ENCODE assay signal across 10 cellular contexts in genomic region chr2:38074047-38074774, GRCh38. TPM values are rescaled to one million over a fixed set of nuclear protein-coding genes. Genes with fewer than 3 reads are reported as not detected.
DNase-seq lines count a peak whose midpoint lies in the region; ATAC-seq and TF ChIP-seq lines count a peak whose summit lies in the region.
"Had no signal": no experiment of that assay in that cellular context is flagged by ENCODE, and none has a peak within 500 bp of the region (broad histone marks: within the 10 kb centered on the region; RNA-seq: fewer than 3 reads in every experiment).

No MANE protein-coding gene starts in this region.

- peaks cover 4% of the 10 kb centered on the region for H3K27me3 ChIP-seq in mesendoderm (ENCODE audit: insufficient read depth, low read length, poor library complexity)
- peaks cover 57% of the 10 kb centered on the region for H3K27me3 ChIP-seq in transverse colon

- H3K9ac ChIP-seq in mesendoderm (ENCODE audit: low read length): peak overlapping the region; percentile 73

- H3K4ac ChIP-seq in mesendoderm (ENCODE audit: low read depth, low read length): no peak overlapping the region

- H3K4me1 ChIP-seq in mesendoderm (ENCODE audit: control insufficient read depth, low read depth, low read length): peaks cover 12% of the 10 kb centered on the region
- H3K4me1 ChIP-seq in transverse colon: peaks cover 0 to 41% (median 27%) of the 10 kb centered on the region in 4 donors

- no peak overlapping the region for H2BK120ac ChIP-seq in mesendoderm (ENCODE audit: low read depth, low read length)

- no peaks in the 10 kb centered on the region for H3K79me1 ChIP-seq in mesendoderm (ENCODE audit: low read length)

- no peaks in the 10 kb centered on the region for H3K9me3 Mint-ChIP-seq in activated T-cell treated with anti-CD3 and anti-CD28 coated beads, Interleukin-2, amount 50 U/mL, for 24 hours

- peak overlapping the region; percentile 85 for H3K56ac ChIP-seq in mesendoderm (ENCODE audit: low read length)

- ATAC-seq in GM18498 (IDR thresholded peaks at IDR 0.05; ENCODE audit: unreplicated experiment): no peak
- ATAC-seq: HCT116 had no signal

- intact Hi-C loops in transverse colon (cut with DNase I; ENCODE audit: low total_unique reads): loop anchor here (10.0 kb wide), 1 partner anchor 201 kb away; no protein-coding TSS in a partner anchor

- no peak overlapping the region for H2AK5ac ChIP-seq in mesendoderm (ENCODE audit: low read length)

- peaks cover 39% of the 10 kb centered on the region for H3K4me1 Mint-ChIP-seq in activated T-cell treated with anti-CD3 and anti-CD28 coated beads, Interleukin-2, amount 50 U/mL, for 24 hours (ENCODE audit: low read depth)

- H3K36me3 ChIP-seq in mesendoderm (ENCODE audit: control insufficient read depth, insufficient read depth, low read length) (no peaks in the 10 kb centered on the region), transverse colon (no peaks in the 10 kb centered on the region)

- H3K27ac Mint-ChIP-seq in activated T-cell treated with anti-CD3 and anti-CD28 coated beads, Interleukin-2, amount 50 U/mL, for 24 hours: peak overlapping the region; percentile 60

- peak overlapping the region; percentile 59 for H3K23ac ChIP-seq in mesendoderm (ENCODE audit: low read length)

- H4K8ac ChIP-seq in mesendoderm (ENCODE audit: low read depth, low read length): no peak overlapping the region

- H3K27me3 Mint-ChIP-seq in activated T-cell treated with anti-CD3 and anti-CD28 coated beads, Interleukin-2, amount 50 U/mL, for 24 hours: peaks cover 60% of the 10 kb centered on the region

- H3K4me2 ChIP-seq in mesendoderm (ENCODE audit: low read length): peak overlapping the region; percentile 87

- no peak for TF ChIP-seq EP300 in transverse colon (IDR thresholded peaks at IDR 0.05; ENCODE audit: low read depth)

- H3K27ac ChIP-seq in coronary artery (peak overlapping the region in 1 of 2 donors; percentile 85), mesendoderm (ENCODE audit: low read depth, low read length) (no peak overlapping the region), transverse colon (peak overlapping the region in 1 of 4 donors; percentile 11)
- H3K27ac ChIP-seq: C4-2B had no signal

- no peak overlapping the region for H4K5ac ChIP-seq in mesendoderm (ENCODE audit: low read length)

- peak; percentile 51 for DNase-seq in activated T-cell treated with anti-CD3 and anti-CD28 coated beads, Interleukin-2, amount 50 U/mL, for 24 hours
- DNase-seq in activated T-cell treated with anti-CD3 and anti-CD28 coated beads for 4 hours (no peak), coronary artery (ENCODE audit: low spot score) (no peak), mesendoderm (peak; percentile 62), transverse colon (no peak), RKO (ENCODE audit: low spot score) (no peak)
- DNase-seq in stimulated activated CD4-positive, alpha-beta T cell treated with anti-CD3 and anti-CD28 coated beads, Interleukin-4, amount 100 ng/mL, for 24 hours: no peak

- no peak overlapping the region for H2BK5ac ChIP-seq in mesendoderm (ENCODE audit: low read length)

- no peak overlapping the region for H2BK15ac ChIP-seq in mesendoderm (replicated peaks; ENCODE audit: low read depth)

- H3K4me3 Mint-ChIP-seq in activated T-cell treated with anti-CD3 and anti-CD28 coated beads, Interleukin-2, amount 50 U/mL, for 24 hours: peak overlapping the region; percentile 80

- in situ Hi-C loops in transverse colon (cut with MboI; ENCODE audit: low pct_ligation_motif_present in 1 of 4, low pct_unique_long_range_greater_than_20kb in 1 of 4, low sequenced_read_pairs in 3 of 4): no loop called here

- TF ChIP-seq CTCF in coronary artery (IDR thresholded peaks at IDR 0.05) (no peak), transverse colon (IDR thresholded peaks at IDR 0.05) (no peak)

- H3K18ac ChIP-seq in mesendoderm (ENCODE audit: low read length): no peak overlapping the region

- H3K4me3 ChIP-seq in coronary artery (peak overlapping the region; percentile 73), mesendoderm (ENCODE audit: low read length) (peak overlapping the region; percentile 39), transverse colon (peak overlapping the region in 3 of 4 donors; percentile 5 to 66 (median 44))

- TF ChIP-seq POLR2A in transverse colon (IDR thresholded peaks at IDR 0.05): no peak

- no peaks in the 10 kb centered on the region for H3K79me2 ChIP-seq in mesendoderm (ENCODE audit: control insufficient read depth, insufficient read depth, low read length)

- peaks cover 22% of the 10 kb centered on the region for H3K36me3 Mint-ChIP-seq in activated T-cell treated with anti-CD3 and anti-CD28 coated beads, Interleukin-2, amount 50 U/mL, for 24 hours (ENCODE audit: low read depth)

- WGBS in mesendoderm (ENCODE audit: extremely low coverage, insufficient coverage, low lambda C conversion rate): no CpG with 5 or more reads among the region's 60 CpGs
- WGBS in transverse colon (ENCODE audit: low coverage in 1 of 2), 2 donors: 40 to 41% methylated on average over 2 to 60 of the region's 60 CpGs

- no peaks in the 10 kb centered on the region for H3K9me3 ChIP-seq in transverse colon

RNA-seq across cellular contexts. Expression of gene CYP1B1, which starts 1.7 kb away (rescaled TPM):
- 35.6 TPM for polyA plus RNA-seq in mesendoderm (2013, experiment 1 of 2)
- 35.0 TPM for polyA plus RNA-seq in mesendoderm (2013, experiment 2 of 2)
- 1 to 10 TPM; 2.0 to 9.6 (median 5.5) TPM for total RNA-seq in transverse colon

Comparison
In these comparisons a context has a peak if more than half of its experiments do, and no peak if none do; other contexts are left out.
1. DNase-seq: peak in activated T-cell treated with anti-CD3 and anti-CD28 coated beads, Interleukin-2, amount 50 U/mL, for 24 hours (single experiment) and mesendoderm (single experiment); none in activated T-cell treated with anti-CD3 and anti-CD28 coated beads for 4 hours (single experiment), coronary artery (single experiment), transverse colon (single experiment), stimulated activated CD4-positive, alpha-beta T cell treated with anti-CD3 and anti-CD28 coated beads, Interleukin-4, amount 100 ng/mL, for 24 hours (single experiment) and RKO (single experiment).
2. Peak in every context shown above with its lines, with median percentiles within 50 percentile points of each other: H3K4me3 ChIP-seq.